In the genomic region with DNA sequence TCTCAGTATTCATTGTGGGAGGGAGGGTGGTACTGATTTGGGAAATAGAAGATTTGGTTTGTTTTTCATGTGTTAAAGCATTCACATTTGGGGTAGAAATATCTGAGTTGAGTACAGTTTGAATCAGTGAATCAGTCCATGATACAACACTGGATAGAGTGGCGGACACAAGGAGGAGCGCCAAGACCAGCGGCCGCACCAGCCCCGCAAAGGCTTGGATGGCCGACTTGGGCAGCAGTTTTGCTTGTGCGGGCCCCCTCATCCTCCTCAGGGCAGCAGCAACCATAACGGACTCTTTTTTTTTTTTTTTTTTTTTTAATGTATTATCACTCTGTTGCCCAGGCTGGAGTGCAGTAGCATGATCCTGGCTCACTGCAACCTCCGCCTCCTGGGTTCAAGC, we compare ENCODE assay signal across 27 cellular contexts.
"Had no signal": no experiment of that assay in that cellular context is flagged by ENCODE, and none has a peak within 500 bp of the region (broad histone marks: within the 10 kb centered on the region; RNA-seq: fewer than 3 reads in every experiment).

No MANE protein-coding gene starts in this region.

- H3K36me3 ChIP-seq: colonic mucosa, esophagus muscularis mucosa, esophagus squamous epithelium, gastrocnemius medialis, gastroesophageal sphincter, heart left ventricle, heart right ventricle had no signal

- DNase-seq: colonic mucosa; cortex of kidney; dermis blood vessel endothelial cell; dorsolateral prefrontal cortex; effector CD4-positive, alpha-beta T cell; effector CD8-positive, alpha-beta T cell; effector memory CD4-positive, alpha-beta T cell; effector memory CD8-positive, alpha-beta T cell; endodermal cell; erythroblast; esophagus squamous epithelium; foreskin fibroblast; foreskin keratinocyte; foreskin melanocyte; gastrocnemius medialis; glutamatergic neuron; head of caudate nucleus; heart left ventricle; heart right ventricle had no signal

- H3K4me3 ChIP-seq: colonic mucosa, coronary artery, dorsolateral prefrontal cortex, esophagus muscularis mucosa, esophagus squamous epithelium, gastrocnemius medialis, gastroesophageal sphincter, heart left ventricle, heart right ventricle had no signal

- H3K27me3 ChIP-seq: colonic mucosa, esophagus muscularis mucosa, esophagus squamous epithelium, foreskin keratinocyte, gastrocnemius medialis, gastroesophageal sphincter, heart left ventricle had no signal

- ATAC-seq: effector memory CD8-positive, alpha-beta T cell; esophagus mucosa; foreskin keratinocyte; gastrocnemius medialis; gastroesophageal sphincter; heart left ventricle; heart right ventricle had no signal

- FAIRE-seq: colon, endometrium, frontal cortex had no signal

- H3K27ac ChIP-seq: colonic mucosa, coronary artery, dorsolateral prefrontal cortex, epithelial cell of prostate, esophagus muscularis mucosa, esophagus squamous epithelium, foreskin keratinocyte, gastrocnemius medialis, gastroesophageal sphincter, heart left ventricle, heart right ventricle had no signal

- H3K9me3 ChIP-seq: colonic mucosa, esophagus muscularis mucosa, esophagus squamous epithelium, gastrocnemius medialis, gastroesophageal sphincter, heart left ventricle, heart right ventricle had no signal

- H3K4me1 ChIP-seq: colonic mucosa, esophagus muscularis mucosa, esophagus squamous epithelium, foreskin keratinocyte, gastrocnemius medialis, gastroesophageal sphincter, heart left ventricle, heart right ventricle had no signal
